Comparison of ENCODE assay signal across 20 cellular contexts in genomic region chr1:18912550-18912949, GRCh38. TPM values are rescaled to one million over a fixed set of nuclear protein-coding genes. Genes with fewer than 3 reads are reported as not detected.
DNase-seq lines count a peak whose midpoint lies in the region; ATAC-seq, FAIRE-seq and TF ChIP-seq lines count a peak whose summit lies in the region.
"Had no signal": no experiment of that assay in that cellular context is flagged by ENCODE, and none has a peak within 500 bp of the region (broad histone marks: within the 10 kb centered on the region; RNA-seq: fewer than 3 reads in every experiment).

No MANE protein-coding gene starts in this region.

- H3K27ac ChIP-seq in right atrium auricular region (peak overlapping the region; percentile 51 to 63), coronary artery (peak overlapping the region; percentile 25 to 83)
- H3K27ac ChIP-seq: cardiac muscle cell had no signal

- H3K27me3 ChIP-seq in right atrium auricular region (no peaks in the 10 kb centered on the region), HAP-1 (ENCODE audit: low read depth) (no peaks in the 10 kb centered on the region)
- H3K27me3 ChIP-seq: cardiac muscle cell, ovary, SJSA1 had no signal

- H3K4me3 ChIP-seq in right atrium auricular region, result no peak overlapping the region
- peak overlapping the region; percentile 11 for H3K4me3 ChIP-seq in coronary artery
- H3K4me3 ChIP-seq in HAP-1, result no peak overlapping the region
- H3K4me3 ChIP-seq: cardiac muscle cell, ovary, SJSA1 had no signal

- TF ChIP-seq CTCF in right atrium auricular region (IDR thresholded peaks at IDR 0.05), result no peak
- no peak for TF ChIP-seq CTCF in coronary artery (IDR thresholded peaks at IDR 0.05)

- TF ChIP-seq POLR2A in GM12892 (IDR thresholded peaks at IDR 0.05; ENCODE audit: low read depth, low read length), result no peak

- intact Hi-C loops in cardiac septum (cut with DNase I), result loop anchor here (5.0 kb wide), 1 partner anchor 40 kb away; no protein-coding TSS in a partner anchor

- no peak overlapping the region for H3K4me3 Mint-ChIP-seq in memory B cell
- H3K4me3 Mint-ChIP-seq: activated T-cell treated with anti-CD3 and anti-CD28 coated beads, Interleukin-2, amount 50 U/mL, for 4 hours; mesothelial cell of epicardium; natural killer cell treated with Interleukin-12 subunit alpha and Interleukin-12 subunit beta and Interleukin-15 and Interleukin-18, amount 100 ng/mL, for 72 hours had no signal

- peaks cover 28% of the 10 kb centered on the region for H3K36me3 Mint-ChIP-seq in memory B cell

- H3K9me3 ChIP-seq in right atrium auricular region (no peaks in the 10 kb centered on the region), HAP-1 (no peaks in the 10 kb centered on the region)
- H3K9me3 ChIP-seq: ovary, SJSA1 had no signal

- peak overlapping the region; percentile 45 for H3K27ac Mint-ChIP-seq in memory B cell

- in situ Hi-C loops in HAP-1 (cut with MboI; ENCODE audit: low sequenced_read_pairs), result no loop called here

- ATAC-seq in memory B cell (ENCODE audit: low read depth), result no peak

- DNase-seq in right atrium auricular region (ENCODE audit: low spot score), result no peak
- no peak for DNase-seq in cardiac septum (ENCODE audit: low spot score)
- no peak for DNase-seq in coronary artery (ENCODE audit: low spot score)
- no peak for DNase-seq in memory B cell (ENCODE audit: low spot score in 2 of 2)
- no peak for DNase-seq in stimulated activated CD4-positive, alpha-beta T cell treated with anti-CD3 and anti-CD28 coated beads, Interleukin-4, amount 100 ng/mL, for 1 hour
- no peak for DNase-seq in SW480 (ENCODE audit: low spot score)
- DNase-seq in GM12892 (ENCODE audit: insufficient read length), result no peak
- no peak for DNase-seq in HAP-1 (ENCODE audit: low spot score in 2 of 2)

- FAIRE-seq in GM12892 (lab: Jason Lieb, UNC), result no peak
- FAIRE-seq: D721Med, urothelium cell line had no signal

- H3K4me1 ChIP-seq in right atrium auricular region, result peaks cover 0 to 29% of the 10 kb centered on the region in 2 donors
- H3K4me1 ChIP-seq in HAP-1, result no peaks in the 10 kb centered on the region

- H3K36me3 ChIP-seq in right atrium auricular region (peaks cover 46% of the 10 kb centered on the region), HAP-1 (replicated peaks) (no peaks in the 10 kb centered on the region; the same call in 1 of the 2 replicates)
- H3K36me3 ChIP-seq: ovary had no signal

- peaks cover 7% of the 10 kb centered on the region for H3K4me1 Mint-ChIP-seq in memory B cell

- no peaks in the 10 kb centered on the region for H3K9me3 Mint-ChIP-seq in memory B cell
- H3K9me3 Mint-ChIP-seq: activated T-cell treated with anti-CD3 and anti-CD28 coated beads, Interleukin-2, amount 50 U/mL, for 4 hours; mesothelial cell of epicardium; natural killer cell treated with Interleukin-12 subunit alpha and Interleukin-12 subunit beta and Interleukin-15 and Interleukin-18, amount 100 ng/mL, for 72 hours had no signal

- H3K27me3 Mint-ChIP-seq in memory B cell, result no peaks in the 10 kb centered on the region
- H3K27me3 Mint-ChIP-seq: natural killer cell treated with Interleukin-12 subunit alpha and Interleukin-12 subunit beta and Interleukin-15 and Interleukin-18, amount 100 ng/mL, for 72 hours had no signal

RNA-seq across cellular contexts. Expression of gene ALDH4A1, which starts 10.2 kb away (rescaled TPM):
- total RNA-seq in right atrium auricular region (10 to 100 TPM; 22.6 to 27.3 TPM), cardiac septum (50.3 TPM)
- polyA plus RNA-seq in GM12892 (2012; ENCODE audit: missing spikeins), result 2.8 TPM

RNA-seq across cellular contexts. Expression of gene IFFO2, which starts 43.9 kb away (rescaled TPM):
- total RNA-seq in right atrium auricular region, result 10 to 100 TPM in 1 of 2 donors, 1 to 10 TPM in 1; 2.3 to 14.0 TPM
- total RNA-seq in cardiac septum, result 4.6 TPM
- 5.6 TPM for polyA plus RNA-seq in GM12892 (2012; ENCODE audit: missing spikeins)

RNA-seq across cellular contexts. Expression of gene TAS1R2, which starts 53.1 kb away (rescaled TPM):
- not detected for total RNA-seq in right atrium auricular region
- total RNA-seq in cardiac septum, result not detected
- not detected for polyA plus RNA-seq in GM12892 (2012; ENCODE audit: missing spikeins)
- total RNA-seq: activated T-cell treated with anti-CD3 and anti-CD28 coated beads, Interleukin-2, amount 50 U/mL, for 4 hours; cardiac muscle cell; Daoy; dermis blood vessel endothelial cell; left colon; mesothelial cell of epicardium; natural killer cell treated with Interleukin-12 subunit alpha and Interleukin-12 subunit beta and Interleukin-15 and Interleukin-18, amount 100 ng/mL, for 72 hours; ovary; SJSA1 had no signal
- polyA plus RNA-seq: AG04450, cardiac muscle cell, ovary had no signal
